Comparison of ENCODE assay signal across 17 cellular contexts in the genomic region with DNA sequence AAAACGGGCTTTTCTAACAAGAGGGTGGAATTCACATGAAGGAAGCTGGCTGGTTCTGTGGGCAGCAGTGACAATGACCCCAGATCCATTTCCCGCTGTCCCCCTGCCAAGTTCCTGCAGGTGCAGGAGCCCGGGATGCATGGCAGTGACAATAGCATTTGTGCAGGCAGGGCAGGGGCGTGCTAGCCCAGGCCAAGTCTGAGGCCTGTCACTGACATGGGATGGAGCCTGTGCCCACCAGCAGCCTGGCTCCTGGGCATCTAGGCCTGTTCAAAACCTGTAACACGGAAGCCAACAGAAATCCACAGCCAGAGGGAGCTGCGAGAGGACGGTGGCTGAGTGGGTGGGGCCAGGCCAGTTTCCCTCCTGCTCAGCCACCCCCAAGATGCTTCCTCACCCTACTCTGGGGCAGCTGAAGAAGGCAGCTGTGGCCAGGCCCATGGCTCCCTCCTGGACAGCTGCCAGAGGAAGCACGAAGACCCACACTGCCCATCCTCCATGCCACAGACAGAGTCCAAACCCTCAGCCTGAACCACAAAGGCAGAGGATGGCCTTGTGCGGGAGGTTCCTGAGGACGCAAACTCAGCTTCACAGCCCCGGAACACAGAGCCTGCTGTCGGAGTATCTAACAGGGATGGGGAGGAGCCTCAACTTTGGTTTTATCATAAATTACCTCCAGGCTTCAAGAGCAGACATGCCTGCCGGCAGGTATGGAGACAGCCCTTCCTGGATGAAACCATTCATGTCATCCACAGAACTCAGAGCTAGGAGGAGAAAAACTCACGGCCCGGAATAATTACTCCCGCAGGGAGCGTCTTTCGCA.
DNase-seq lines count a peak whose midpoint lies in the region; ATAC-seq and TF ChIP-seq lines count a peak whose summit lies in the region.
"Had no signal": no experiment of that assay in that cellular context is flagged by ENCODE, and none has a peak within 500 bp of the region (broad histone marks: within the 10 kb centered on the region; RNA-seq: fewer than 3 reads in every experiment).

No MANE protein-coding gene starts in this region.

- H3K79me2 ChIP-seq in GM23338 (replicated peaks; ENCODE audit: insufficient read depth): no peaks in the 10 kb centered on the region

- H3K36me3 Mint-ChIP-seq in GM23338 (ENCODE audit: low read depth): peaks cover 10% of the 10 kb centered on the region; the same call in 1 of the 3 replicates
- H3K36me3 Mint-ChIP-seq: natural killer cell had no signal

- no peaks in the 10 kb centered on the region; the same call in 1 of the 2 replicates for H4K20me1 ChIP-seq in GM23338 (replicated peaks; ENCODE audit: insufficient read depth)

- H3K27ac Mint-ChIP-seq in GM23338: no peak overlapping the region
- H3K27ac Mint-ChIP-seq: activated CD8-positive, alpha-beta T cell treated with anti-CD3 and anti-CD28 coated beads, Interleukin-2, amount 10 ng/mL, durations not matched to agents 7 days and 5 days; natural killer cell had no signal

- H2AK5ac ChIP-seq in neuronal stem cell (ENCODE audit: low read depth, low read length): no peak overlapping the region

- H2BK15ac ChIP-seq in neuronal stem cell (ENCODE audit: low read length): no peak overlapping the region

- no peak overlapping the region for H2BK120ac ChIP-seq in neuronal stem cell (ENCODE audit: low read depth, low read length)

- H4K91ac ChIP-seq in neuronal stem cell (ENCODE audit: low read depth, low read length, poor library complexity): no peak overlapping the region

- no peaks in the 10 kb centered on the region for H3K4me1 Mint-ChIP-seq in GM23338
- H3K4me1 Mint-ChIP-seq: natural killer cell had no signal

- H3K36me3 ChIP-seq in neuronal stem cell (replicated peaks in 1 of 2; ENCODE audit: control insufficient read depth in 2 of 2, insufficient read depth in 2 of 2, low read length in 2 of 2) (peaks cover 0 to 4% of the 10 kb centered on the region in 2 donors), GM23338 (ENCODE audit: insufficient read depth) (no peaks in the 10 kb centered on the region; the same call in 1 of the 2 replicates)
- H3K36me3 ChIP-seq: prostate gland had no signal

- H3K9me3 ChIP-seq in neuronal stem cell (replicated peaks in 1 of 2; ENCODE audit: control insufficient read depth in 2 of 2, insufficient read depth in 1 of 2, low read depth in 1 of 2, low read length in 2 of 2): peaks cover 5 to 6% of the 10 kb centered on the region in 2 donors
- H3K9me3 ChIP-seq: gastroesophageal sphincter, prostate gland had no signal

- no CpG with 5 or more reads among the region's 18 CpGs for WGBS in neuronal stem cell (ENCODE audit: extremely low coverage in 2 of 2, insufficient read length in 2 of 2, insufficient replicate concordance in 1 of 2), 2 donors

- H3K4me3 Mint-ChIP-seq in GM23338: no peak overlapping the region
- H3K4me3 Mint-ChIP-seq: activated CD8-positive, alpha-beta T cell treated with anti-CD3 and anti-CD28 coated beads, Interleukin-2, amount 10 ng/mL, durations not matched to agents 7 days and 5 days; natural killer cell had no signal

- H3K9me2 ChIP-seq in GM23338 (ENCODE audit: insufficient read depth): no peaks in the 10 kb centered on the region

- H3K9ac ChIP-seq in neuronal stem cell (ENCODE audit: low read depth, low read length, poor library complexity): peak overlapping the region; percentile 5

- no peak overlapping the region for H2BK5ac ChIP-seq in neuronal stem cell (ENCODE audit: low read length)

- DNase-seq in HL-60 (ENCODE audit: low read depth in 1 of 2, low spot score in 1 of 2) (peak; percentile 16 to 27), NCI-H2029 treated with DMSO at 0.1 percent for 48 hours (lab: John Stamatoyannopoulos, UW) (peak; percentile 4), epithelial cell of prostate (ENCODE audit: low read depth, low spot score) (peak; percentile 18), neuronal stem cell (ENCODE audit: low spot score) (no peak), NCI-H2196 treated with DMSO at 0.1 percent for 48 hours (lab: John Stamatoyannopoulos, UW; ENCODE audit: unreplicated experiment) (no peak), GM23338 (ENCODE audit: low spot score) (no peak)
- DNase-seq: activated CD4-positive, CD25-positive, alpha-beta regulatory T cell; activated CD8-positive, alpha-beta T cell treated with anti-CD3 and anti-CD28 coated beads, Interleukin-2, amount 10 ng/mL, durations not matched to agents 7 days and 5 days; DMS 273 treated with DMSO at 0.1 percent for 48 hours; erythroblast; natural killer cell; NCI-H146; NCI-H345 had no signal

- no peak for ATAC-seq in GM23338
- ATAC-seq in activated CD4-positive, CD25-positive, alpha-beta regulatory T cell treated with anti-CD3 and anti-CD28 coated beads, Interleukin-2, amount 50 U/mL, for 24 hours: no peak
- ATAC-seq: activated CD8-positive, alpha-beta T cell treated with anti-CD3 and anti-CD28 coated beads, Interleukin-2, amount 10 ng/mL, durations not matched to agents 7 days and 5 days; gastroesophageal sphincter had no signal

- no peak overlapping the region for H3K4ac ChIP-seq in neuronal stem cell (ENCODE audit: low read length)

- H3K14ac ChIP-seq in neuronal stem cell (ENCODE audit: low read length): no peak overlapping the region

- no peak overlapping the region for H2AFZ ChIP-seq in neuronal stem cell (ENCODE audit: low read length)
- H2AFZ ChIP-seq in GM23338: no peak overlapping the region

- H2BK12ac ChIP-seq in neuronal stem cell (ENCODE audit: low read length): no peak overlapping the region

- no peak overlapping the region for H3K4me3 ChIP-seq in HL-60 (replicated peaks; ENCODE audit: insufficient read depth, low read length)
- no peak overlapping the region for H3K4me3 ChIP-seq in neuronal stem cell (ENCODE audit: low read length in 2 of 2)
- no peak overlapping the region for H3K4me3 ChIP-seq in GM23338
- H3K4me3 ChIP-seq: gastroesophageal sphincter, lung, prostate gland had no signal

- peaks cover 7% of the 10 kb centered on the region for H3K27me3 Mint-ChIP-seq in GM23338 (ENCODE audit: insufficient read depth, low read depth, poor library complexity)

- H3K9me3 Mint-ChIP-seq in GM23338: no peaks in the 10 kb centered on the region
- H3K9me3 Mint-ChIP-seq: natural killer cell had no signal

- H3K27ac ChIP-seq in HL-60 (replicated peaks): no peak overlapping the region
- no peak overlapping the region for H3K27ac ChIP-seq in epithelial cell of prostate
- H3K27ac ChIP-seq in neuronal stem cell (replicated peaks; ENCODE audit: low read length): no peak overlapping the region
- no peak overlapping the region for H3K27ac ChIP-seq in GM23338 (ENCODE audit: low read depth)
- H3K27ac ChIP-seq: gastroesophageal sphincter, prostate gland had no signal

- H4K8ac ChIP-seq in neuronal stem cell (ENCODE audit: low read depth, low read length): no peak overlapping the region

- peak overlapping the region; percentile 28 for H3K18ac ChIP-seq in neuronal stem cell (ENCODE audit: low read length)

- H3K79me1 ChIP-seq in neuronal stem cell (ENCODE audit: low read depth, low read length): no peaks in the 10 kb centered on the region

- H3K4me1 ChIP-seq in neuronal stem cell (ENCODE audit: control insufficient read depth in 2 of 2, insufficient read depth in 1 of 2, low read depth in 1 of 2, low read length in 2 of 2) (peaks cover 0 to 3% of the 10 kb centered on the region in 2 donors), GM23338 (ENCODE audit: insufficient read depth) (no peaks in the 10 kb centered on the region)
- H3K4me1 ChIP-seq: gastroesophageal sphincter, prostate gland had no signal

- TF ChIP-seq CTCF in HL-60 (IDR thresholded peaks at IDR 0.05; ENCODE audit: insufficient read depth, low read length) (no peak), GM23338 (conservative IDR thresholded peaks at IDR 0.05; ENCODE audit: low read depth in 2 of 2) (peak in 1 of 2 experiments; percentile 22; a peak in 1 of 4 replicates)

- H3K23ac ChIP-seq in neuronal stem cell (ENCODE audit: low read depth, low read length, poor library complexity): no peak overlapping the region

- H3K4me2 ChIP-seq in neuronal stem cell (ENCODE audit: insufficient read depth, low read length, poor library complexity, severe bottlenecking) (no peak overlapping the region), GM23338 (no peak overlapping the region)

- no peaks in the 10 kb centered on the region for H3F3A ChIP-seq in GM23338 (replicated peaks; ENCODE audit: low read depth)

- H3K27me3 ChIP-seq in HL-60 (ENCODE audit: insufficient read depth, poor library complexity, severe bottlenecking) (no peaks in the 10 kb centered on the region), neuronal stem cell (ENCODE audit: control insufficient read depth in 3 of 3, insufficient read depth in 3 of 3, low read depth in 1 of 3, low read length in 3 of 3) (no peaks in the 10 kb centered on the region), GM23338 (ENCODE audit: insufficient read depth) (no peaks in the 10 kb centered on the region)
- H3K27me3 ChIP-seq: gastroesophageal sphincter had no signal

TF ChIP-seq in GM23338, 12 proteins besides CTCF, POLR2A, EP300 and RAD21 (continues in another document):
- TF ChIP-seq ZNF114 (CRISPR knock-in tag; IDR thresholded peaks at IDR 0.05) (no peak), EZH2 (IDR thresholded peaks at IDR 0.05; ENCODE audit: low read depth, unreplicated experiment) (no peak), JUNB (IDR thresholded peaks at IDR 0.05; ENCODE audit: unreplicated experiment) (no peak), CREB1 (CRISPR knock-in tag; IDR thresholded peaks at IDR 0.05; ENCODE audit: low read depth) (no peak), ZNF331 (CRISPR knock-in tag; IDR thresholded peaks at IDR 0.05; ENCODE audit: low read depth) (no peak)
- TF ChIP-seq, protein P1, sequence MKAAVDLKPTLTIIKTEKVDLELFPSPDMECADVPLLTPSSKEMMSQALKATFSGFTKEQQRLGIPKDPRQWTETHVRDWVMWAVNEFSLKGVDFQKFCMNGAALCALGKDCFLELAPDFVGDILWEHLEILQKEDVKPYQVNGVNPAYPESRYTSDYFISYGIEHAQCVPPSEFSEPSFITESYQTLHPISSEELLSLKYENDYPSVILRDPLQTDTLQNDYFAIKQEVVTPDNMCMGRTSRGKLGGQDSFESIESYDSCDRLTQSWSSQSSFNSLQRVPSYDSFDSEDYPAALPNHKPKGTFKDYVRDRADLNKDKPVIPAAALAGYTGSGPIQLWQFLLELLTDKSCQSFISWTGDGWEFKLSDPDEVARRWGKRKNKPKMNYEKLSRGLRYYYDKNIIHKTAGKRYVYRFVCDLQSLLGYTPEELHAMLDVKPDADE (IDR thresholded peaks at IDR 0.05): no peak

Comparison
In these comparisons a context has a peak if more than half of its experiments do, and no peak if none do; other contexts are left out.
1. DNase-seq: peak in HL-60 (2 of 2), NCI-H2029 treated with DMSO at 0.1 percent for 48 hours (single experiment) and epithelial cell of prostate (single experiment); none in neuronal stem cell (single experiment), NCI-H2196 treated with DMSO at 0.1 percent for 48 hours (single experiment) and GM23338 (single experiment).